ENCODE assay signal across 1 cellular context in the genomic region with DNA sequence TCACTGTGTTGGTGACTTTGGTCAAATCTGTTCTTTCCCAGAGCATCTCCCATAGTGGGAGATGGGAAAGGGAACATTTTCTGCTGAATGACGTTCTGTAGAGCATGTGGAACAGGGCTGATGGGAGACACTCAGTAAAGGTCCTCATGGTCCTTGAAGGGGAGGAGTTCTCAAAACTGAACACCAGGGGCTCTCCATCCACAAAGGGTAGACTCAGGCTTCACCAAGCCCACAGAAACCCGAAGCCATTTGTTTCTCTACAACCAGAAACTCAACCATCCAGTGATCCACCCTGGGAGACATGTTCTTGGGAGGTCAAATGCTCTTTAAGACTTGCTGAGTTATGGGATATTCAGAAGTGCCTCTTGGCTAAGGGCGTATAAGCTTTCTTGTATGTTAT.
TF ChIP-seq lines count a peak whose summit lies in the region.

No MANE protein-coding gene starts in this region.

TF ChIP-seq in HepG2, 621 proteins besides CTCF, POLR2A, EP300 and RAD21 (continued from another document):
- TF ChIP-seq ZNF577 (CRISPR knock-in tag; IDR thresholded peaks at IDR 0.05; ENCODE audit: borderline replicate concordance, low read depth) (no peak), SUZ12 (IDR thresholded peaks at IDR 0.05; ENCODE audit: low read depth, low read length) (no peak), SRF (IDR thresholded peaks at IDR 0.05; ENCODE audit: low read depth, low read length) (no peak), CCAR2 (optimal IDR thresholded peaks at IDR 0.05; ENCODE audit: low read depth, low read length) (no peak), CREB3 (CRISPR knock-in tag; IDR thresholded peaks at IDR 0.05) (no peak), ZBTB1 (CRISPR knock-in tag; IDR thresholded peaks at IDR 0.05; ENCODE audit: borderline replicate concordance) (no peak)
TF ChIP-seq in HepG2: peak in this region for 0.
